ENCODE assay signal across 11 cellular contexts in genomic region chr7:94303736-94304135, GRCh38.
DNase-seq lines count a peak whose midpoint lies in the region; ATAC-seq, FAIRE-seq and TF ChIP-seq lines count a peak whose summit lies in the region.
"Had no signal": no experiment of that assay in that cellular context is flagged by ENCODE, and none has a peak within 500 bp of the region (broad histone marks: within the 10 kb centered on the region; RNA-seq: fewer than 3 reads in every experiment).

No MANE protein-coding gene starts in this region.

- no peaks in the 10 kb centered on the region for H3K23me2 ChIP-seq in H9 (ENCODE audit: insufficient read length, low read depth, low read length, poor library complexity, severe bottlenecking)

- H3K23ac ChIP-seq in H9 (ENCODE audit: insufficient read length, low read depth, low read length) = no peak overlapping the region

- H3K27me3 Mint-ChIP-seq in H9 (ENCODE audit: low read depth) (peaks cover 1% of the 10 kb centered on the region; the same call in 1 of the 2 replicates), mesothelial cell of epicardium (ENCODE audit: low read depth) (no peaks in the 10 kb centered on the region)

- H2BK5ac ChIP-seq in H9 (ENCODE audit: insufficient read length, low read length) = no peak overlapping the region

- no peak overlapping the region for H3K4me2 ChIP-seq in H9 (ENCODE audit: insufficient read depth, insufficient read length, low read length)

- no peak overlapping the region for H3K14ac ChIP-seq in H9 (ENCODE audit: insufficient read depth, low read length)

- peaks cover 33 to 35% of the 10 kb centered on the region in 2 experiments for H3K4me1 Mint-ChIP-seq in H9
- H3K4me1 Mint-ChIP-seq in mesothelial cell of epicardium = peaks cover 44% of the 10 kb centered on the region

- H3K36me3 Mint-ChIP-seq in H9 (ENCODE audit: insufficient read depth in 1 of 3, low read depth in 3 of 3) (peaks cover 0 to 5% (median 2%) of the 10 kb centered on the region in 3 experiments; a peak in 2 of 7 replicates), mesothelial cell of epicardium (no peaks in the 10 kb centered on the region)

- H3K4me3 ChIP-seq in thoracic aorta = peak overlapping the region; percentile 46

- H3K4me1 ChIP-seq in H9 (ENCODE audit: insufficient read depth, low read length) = peaks cover 9% of the 10 kb centered on the region; the same call in 1 of the 2 replicates
- H3K4me1 ChIP-seq in thoracic aorta (ENCODE audit: control insufficient read depth in 1 of 2, low read depth in 2 of 2) = peaks cover 32 to 58% of the 10 kb centered on the region in 2 donors

- H3K4ac ChIP-seq in H9 (ENCODE audit: low read depth, low read length) = no peak overlapping the region

- no peaks in the 10 kb centered on the region for H3K36me3 ChIP-seq in thoracic aorta

- no peak overlapping the region for H4K91ac ChIP-seq in H9 (ENCODE audit: insufficient read length, low read depth, low read length)

- no peak overlapping the region for H3K18ac ChIP-seq in H9 (ENCODE audit: insufficient read length, low read depth, low read length)

- H2BK20ac ChIP-seq in H9 (ENCODE audit: low read depth, low read length, poor library complexity, severe bottlenecking) = no peak overlapping the region

- H3K79me2 ChIP-seq in H9 (ENCODE audit: insufficient read depth, low read length) = no peaks in the 10 kb centered on the region

- H4K8ac ChIP-seq in H9 (replicated peaks; ENCODE audit: insufficient read length, low read depth, low read length) = no peak overlapping the region

- FAIRE-seq in D721Med (lab: Jason Lieb, UNC) = no peak
- FAIRE-seq: islet of Langerhans had no signal

- H3K9me3 ChIP-seq in H9 (ENCODE audit: control insufficient read depth, low read depth, low read length) (no peaks in the 10 kb centered on the region), thoracic aorta (no peaks in the 10 kb centered on the region)

- H2BK12ac ChIP-seq in H9 (ENCODE audit: insufficient read length, low read depth, low read length) = no peak overlapping the region

- no peak overlapping the region for H2BK15ac ChIP-seq in H9 (ENCODE audit: low read depth, low read length)

- no CpG with 5 or more reads among the region's 6 CpGs for WGBS in H9 (ENCODE audit: extremely low coverage, insufficient read length, low lambda C conversion rate)

- H2AFZ ChIP-seq in H9 (ENCODE audit: low read length) = peak overlapping the region; percentile 93

- no peak for ATAC-seq in thoracic aorta (ENCODE audit: insufficient number of reproducible peaks, low FRiP score, low read depth)
- no peak for ATAC-seq in HG02588 (IDR thresholded peaks at IDR 0.05; ENCODE audit: unreplicated experiment)

- DNase-seq in H9 (no peak), dedifferentiated amniotic fluid mesenchymal stem cell (ENCODE audit: extremely low spot score) (peak; percentile 95), mesothelial cell of epicardium (ENCODE audit: low spot score in 2 of 2, unreplicated experiment in 2 of 2) (no peak), thoracic aorta (ENCODE audit: low spot score) (no peak), HUDEP-2 (lab: John Stamatoyannopoulos, UW; ENCODE audit: unreplicated experiment in 76 of 76) (no peak), D721Med (ENCODE audit: insufficient read length, low spot score) (no peak), NCI-H128 (lab: John Stamatoyannopoulos, UW; ENCODE audit: unreplicated experiment) (no peak)
- DNase-seq: cerebellar nuclear complex, DMS153 had no signal

- H3K9me3 Mint-ChIP-seq in H9 (no peaks in the 10 kb centered on the region), mesothelial cell of epicardium (peaks cover 8% of the 10 kb centered on the region)

- H3K9ac ChIP-seq in H9 (ENCODE audit: extremely low read depth, insufficient read length, low read length) = no peak overlapping the region

- no peaks in the 10 kb centered on the region for H3K27me3 ChIP-seq in H9 (ENCODE audit: insufficient read depth, low read length)
- no peaks in the 10 kb centered on the region for H3K27me3 ChIP-seq in thoracic aorta (replicated peaks; ENCODE audit: insufficient read depth)

- no peak overlapping the region for H2AK5ac ChIP-seq in H9 (ENCODE audit: insufficient read length, low read length)

- TF ChIP-seq CTCF in H9 (conservative IDR thresholded peaks at IDR 0.05) = no peak
- TF ChIP-seq CTCF in mesothelial cell of epicardium (IDR thresholded peaks at IDR 0.05; ENCODE audit: unreplicated experiment) = no peak
- TF ChIP-seq CTCF in thoracic aorta (IDR thresholded peaks at IDR 0.05) = no peak
- TF ChIP-seq CTCF in D721Med (IDR thresholded peaks at IDR 0.05; ENCODE audit: insufficient read depth, missing control alignments) = no peak

- no peak overlapping the region for H3K56ac ChIP-seq in H9 (ENCODE audit: insufficient read length, low read depth, low read length)

- H2BK120ac ChIP-seq in H9 (ENCODE audit: low read depth, low read length, poor library complexity, severe bottlenecking) = no peak overlapping the region

- H3K27ac Mint-ChIP-seq in H9 (0 out of 7 replicates have a peak overlapping the region, but pooled peaks of 1 of the 3 experiments have one; percentile 3), mesothelial cell of epicardium (peak overlapping the region; percentile 94)

- no peak overlapping the region for H3T11ph ChIP-seq in H9 (ENCODE audit: low read length)

- H4K20me1 ChIP-seq in H9 (ENCODE audit: control insufficient read depth, insufficient read depth, insufficient read length) = no peaks in the 10 kb centered on the region

- H3K27ac ChIP-seq in H9 (ENCODE audit: insufficient read length, low read depth, low read length) = no peak overlapping the region
- H3K27ac ChIP-seq in thoracic aorta = peak overlapping the region; percentile 88 to 93

- no peak overlapping the region for H3K4me3 Mint-ChIP-seq in H9
- peak overlapping the region; percentile 40 for H3K4me3 Mint-ChIP-seq in mesothelial cell of epicardium

- H4K5ac ChIP-seq in H9 (ENCODE audit: insufficient read length, low read depth, low read length) = no peak overlapping the region

- H3K79me1 ChIP-seq in H9 (ENCODE audit: insufficient read depth, low read depth, low read length, poor library complexity, severe bottlenecking) = no peaks in the 10 kb centered on the region
